8 cellular contexts compared by ENCODE assay signal in genomic region chr4:109816082-109816442, GRCh38. TPM values are rescaled to one million over a fixed set of nuclear protein-coding genes. Genes with fewer than 3 reads are reported as not detected.
DNase-seq lines count a peak whose midpoint lies in the region; ATAC-seq and TF ChIP-seq lines count a peak whose summit lies in the region.

No MANE protein-coding gene starts in this region.

- peaks cover 0 to 4% of the 10 kb centered on the region in 2 donors for H3K27me3 Mint-ChIP-seq in natural killer cell treated with Interleukin-12 subunit alpha and Interleukin-12 subunit beta and Interleukin-15 and Interleukin-18, amount 100 ng/mL, for 72 hours

- no peak for TF ChIP-seq POLR2A in stomach (IDR thresholded peaks at IDR 0.05)

- DNase-seq in HFF-Myc (ENCODE audit: extremely low read depth, low read depth) (no peak), stomach (peak; percentile 26), NCI-H187 treated with DMSO at 0.1 percent for 48 hours (lab: John Stamatoyannopoulos, UW) (no peak), NCI-H2107 treated with DMSO at 0.1 percent for 48 hours (lab: John Stamatoyannopoulos, UW; ENCODE audit: unreplicated experiment) (no peak)
- DNase-seq in activated CD4-positive, alpha-beta T cell treated with anti-CD3 and anti-CD28 coated beads for 4 hours: peak; percentile 53 to 54
- peak; percentile 13 for DNase-seq in effector CD4-positive, alpha-beta T cell
- peak; percentile 69 for DNase-seq in natural killer cell treated with Interleukin-12 subunit alpha and Interleukin-12 subunit beta and Interleukin-15 and Interleukin-18, amount 100 ng/mL, for 72 hours (ENCODE audit: low spot score)

- H3K36me3 ChIP-seq in stomach: peaks cover 0 to 34% (median 30%) of the 10 kb centered on the region in 4 donors

- no peaks in the 10 kb centered on the region for H3K9me3 Mint-ChIP-seq in natural killer cell treated with Interleukin-12 subunit alpha and Interleukin-12 subunit beta and Interleukin-15 and Interleukin-18, amount 100 ng/mL, for 72 hours

- no peak for TF ChIP-seq CTCF in HFF-Myc (IDR thresholded peaks at IDR 0.05; ENCODE audit: low read depth, low read length, missing control alignments)
- no peak for TF ChIP-seq CTCF in stomach (IDR thresholded peaks at IDR 0.05)

- peak overlapping the region; percentile 98 to 99 for H3K27ac Mint-ChIP-seq in natural killer cell treated with Interleukin-12 subunit alpha and Interleukin-12 subunit beta and Interleukin-15 and Interleukin-18, amount 100 ng/mL, for 72 hours

- peak overlapping the region; percentile 85 for H3K4me3 ChIP-seq in HFF-Myc (replicated peaks; ENCODE audit: low read depth, low read length)
- peak overlapping the region; percentile 70 to 87 (median 76) for H3K4me3 ChIP-seq in stomach

- peak overlapping the region; percentile 99 for H3K4me3 Mint-ChIP-seq in natural killer cell treated with Interleukin-12 subunit alpha and Interleukin-12 subunit beta and Interleukin-15 and Interleukin-18, amount 100 ng/mL, for 72 hours

- H3K36me3 Mint-ChIP-seq in natural killer cell treated with Interleukin-12 subunit alpha and Interleukin-12 subunit beta and Interleukin-15 and Interleukin-18, amount 100 ng/mL, for 72 hours: peaks cover 49% of the 10 kb centered on the region

- no peak for TF ChIP-seq EP300 in stomach (IDR thresholded peaks at IDR 0.05)

- H3K9me3 ChIP-seq in stomach: no peaks in the 10 kb centered on the region

- ATAC-seq in natural killer cell treated with Interleukin-12 subunit alpha and Interleukin-12 subunit beta and Interleukin-15 and Interleukin-18, amount 100 ng/mL, for 72 hours: peak; percentile 4 to 50
- ATAC-seq in HG02870 (IDR thresholded peaks at IDR 0.05; ENCODE audit: unreplicated experiment): no peak

- 0 to 1% (median 0%) methylated on average over 19 of the region's 19 CpGs for WGBS in stomach, 5 donors

- H3K4me1 ChIP-seq in stomach: peaks cover 17 to 26% (median 21%) of the 10 kb centered on the region in 4 donors

- peak overlapping the region; percentile 72 to 91 (median 87) for H3K27ac ChIP-seq in stomach

- intact Hi-C loops in stomach (cut with DNase I; ENCODE audit: low total_unique reads): loop anchor here (5.0 to 10.0 kb wide), 2 partner anchors 121 to 394 kb away; no protein-coding TSS in a partner anchor

- peaks cover 39 to 46% of the 10 kb centered on the region in 2 donors for H3K4me1 Mint-ChIP-seq in natural killer cell treated with Interleukin-12 subunit alpha and Interleukin-12 subunit beta and Interleukin-15 and Interleukin-18, amount 100 ng/mL, for 72 hours (ENCODE audit: low read depth in 2 of 2)

- H3K27me3 ChIP-seq in stomach: no peaks in the 10 kb centered on the region

RNA-seq across cellular contexts. Expression of gene GAR1, which starts 0.5 kb away (rescaled TPM):
- 10 to 100 TPM; 22.1 to 35.2 TPM for total RNA-seq in natural killer cell treated with Interleukin-12 subunit alpha and Interleukin-12 subunit beta and Interleukin-15 and Interleukin-18, amount 100 ng/mL, for 72 hours
- total RNA-seq in stomach: 1 to 10 TPM in 3 of 5 donors, not detected in 2; 2.2 to 9.4 (median 3.8) TPM
- 10 to 100 TPM; 17.0 to 19.2 (median 17.2) TPM for polyA plus RNA-seq in stomach

RNA-seq across cellular contexts. Expression of gene RRH, which starts 11.7 kb away (rescaled TPM):
- total RNA-seq in natural killer cell treated with Interleukin-12 subunit alpha and Interleukin-12 subunit beta and Interleukin-15 and Interleukin-18, amount 100 ng/mL, for 72 hours: under 1 TPM in 1 of 2 donors, not detected in 1; 0.31 TPM
- 10 to 100 TPM in 1 of 5 donors, not detected in 4; 13.4 TPM for total RNA-seq in stomach
- not detected for polyA plus RNA-seq in stomach

RNA-seq across cellular contexts. Expression of gene CFI, which starts 14.3 kb away (rescaled TPM):
- not detected for total RNA-seq in natural killer cell treated with Interleukin-12 subunit alpha and Interleukin-12 subunit beta and Interleukin-15 and Interleukin-18, amount 100 ng/mL, for 72 hours
- total RNA-seq in stomach: 10 to 100 TPM in 3 of 5 donors, 1 to 10 TPM in 1, under 1 TPM in 1; 0.45 to 20.4 (median 12.8) TPM
- polyA plus RNA-seq in stomach: 10 to 100 TPM in 1 of 3 donors, 1 to 10 TPM in 2; 2.0 to 14.0 (median 2.5) TPM

RNA-seq across cellular contexts. Expression of gene LRIT3, which starts 31.8 kb away (rescaled TPM):
- total RNA-seq in natural killer cell treated with Interleukin-12 subunit alpha and Interleukin-12 subunit beta and Interleukin-15 and Interleukin-18, amount 100 ng/mL, for 72 hours: under 1 TPM; 0.07 to 0.73 TPM
- 1 to 10 TPM in 1 of 5 donors, under 1 TPM in 1, not detected in 3; 0.18 to 1.0 TPM for total RNA-seq in stomach
- under 1 TPM in 2 of 3 donors, not detected in 1; 0.06 to 0.13 TPM for polyA plus RNA-seq in stomach

Comparison
In these comparisons a context has a peak if more than half of its experiments do, and no peak if none do; other contexts are left out.
1. DNase-seq: peak in activated CD4-positive, alpha-beta T cell treated with anti-CD3 and anti-CD28 coated beads for 4 hours (2 of 2), effector CD4-positive, alpha-beta T cell (single experiment), natural killer cell treated with Interleukin-12 subunit alpha and Interleukin-12 subunit beta and Interleukin-15 and Interleukin-18, amount 100 ng/mL, for 72 hours (single experiment) and stomach (single experiment); none in HFF-Myc (single experiment), NCI-H187 treated with DMSO at 0.1 percent for 48 hours (single experiment) and NCI-H2107 treated with DMSO at 0.1 percent for 48 hours (single experiment).